In the genomic region with DNA sequence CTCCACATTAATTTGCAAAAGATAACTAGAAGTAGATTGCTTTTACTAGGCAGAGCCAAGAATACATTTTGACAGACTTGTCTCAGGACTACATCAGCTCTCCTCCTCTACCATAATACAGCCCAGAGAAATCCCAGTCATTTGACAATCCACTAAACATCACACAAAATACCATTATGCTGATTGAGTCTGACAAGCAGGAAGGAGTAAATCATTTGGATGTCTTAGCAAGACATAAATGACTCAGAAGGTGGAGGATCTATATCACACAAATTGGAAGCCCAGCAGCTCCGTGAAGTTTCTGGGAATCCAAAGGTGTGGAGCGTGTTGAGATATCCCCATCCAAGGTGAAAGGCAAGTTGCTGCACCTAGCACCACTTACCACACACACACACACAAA, we compare ENCODE assay signal across 18 cellular contexts.
"Had no signal": no experiment of that assay in that cellular context is flagged by ENCODE, and none has a peak within 500 bp of the region (broad histone marks: within the 10 kb centered on the region; RNA-seq: fewer than 3 reads in every experiment).

No MANE protein-coding gene starts in this region.

- H3K9me3 ChIP-seq: gastrocnemius medialis, left ventricle myocardium inferior had no signal

- H3K27ac ChIP-seq: coronary artery, gastrocnemius medialis, left ventricle myocardium inferior had no signal

- H3K4me1 ChIP-seq: gastrocnemius medialis, left ventricle myocardium inferior had no signal

- ATAC-seq: activated CD4-positive, CD25-positive, alpha-beta regulatory T cell treated with anti-CD3 and anti-CD28 coated beads, Interleukin-2, amount 50 U/mL, for 24 hours; activated CD8-positive, alpha-beta T cell treated with anti-CD3 and anti-CD28 coated beads, Interleukin-2, amount 10 ng/mL, durations not matched to agents 7 days and 5 days; activated naive CD8-positive, alpha-beta T cell treated with anti-CD3 and anti-CD28 coated beads, Interleukin-2, amount 50 U/mL, for 24 hours; gastrocnemius medialis had no signal

- DNase-seq: activated CD4-positive, alpha-beta T cell treated with anti-CD3 and anti-CD28 coated beads, Interleukin-2, amount 10 ng/mL, durations not matched to agents 7 days and 5 days; activated CD8-positive, alpha-beta T cell treated with anti-CD3 and anti-CD28 coated beads, Interleukin-2, amount 10 ng/mL, durations not matched to agents 7 days and 5 days; activated naive CD4-positive, alpha-beta T cell treated with anti-CD3 and anti-CD28 coated beads for 36 hours; activated naive CD8-positive, alpha-beta T cell treated with anti-CD3 and anti-CD28 coated beads, Interleukin-2, amount 50 U/mL, for 24 hours; activated T-cell treated with anti-CD3 and anti-CD28 coated beads, Interleukin-2, amount 50 U/mL, for 24 hours; aorta; erythroblast; gastrocnemius medialis; head of caudate nucleus; kidney glomerular epithelial cell; left ventricle myocardium inferior; mammary epithelial cell; stimulated activated CD4-positive, alpha-beta T cell treated with anti-CD3 and anti-CD28 coated beads, Interleukin-12 subunit alpha, Interleukin-12 subunit beta, amount 100 ng/mL, for 4 hours; stimulated activated CD4-positive, alpha-beta T cell treated with anti-CD3 and anti-CD28 coated beads, Interleukin-1b, Interleukin-23, amount 100 ng/mL, for 48 hours; stimulated activated CD8-positive, alpha-beta memory T cell treated with anti-CD3 and anti-CD28 coated beads, Interleukin-4, amount 100 ng/mL, for 48 hours; stimulated activated naive CD4-positive, alpha-beta T cell had no signal

- H3K36me3 ChIP-seq: gastrocnemius medialis, left ventricle myocardium inferior had no signal

- H3K4me3 ChIP-seq: coronary artery, gastrocnemius medialis, left ventricle myocardium inferior had no signal
